In genomic region chr1:28417441-28418277, GRCh38 we compare ENCODE assay signal across 8 cellular contexts. TPM values are rescaled to one million over a fixed set of nuclear protein-coding genes. Genes with fewer than 3 reads are reported as not detected.
DNase-seq lines count a peak whose midpoint lies in the region; ATAC-seq and TF ChIP-seq lines count a peak whose summit lies in the region.

No MANE protein-coding gene starts in this region.

- DNase-seq in EL (peak; percentile 79), KBM-7 (peak; percentile 45), mesothelial cell of epicardium (ENCODE audit: low spot score in 2 of 2, unreplicated experiment in 2 of 2) (no peak), nephron progenitor cell (no peak)

- no peaks in the 10 kb centered on the region for H3K27me3 Mint-ChIP-seq in activated naive CD4-positive, alpha-beta T cell treated with anti-CD3 and anti-CD28 coated beads, Interleukin-2, amount 50 U/mL, for 24 hours
- H3K27me3 Mint-ChIP-seq in mesothelial cell of epicardium (ENCODE audit: low read depth) (no peaks in the 10 kb centered on the region), nephron progenitor cell (ENCODE audit: low read depth, poor library complexity) (no peaks in the 10 kb centered on the region)

- H3K36me3 Mint-ChIP-seq in activated naive CD4-positive, alpha-beta T cell treated with anti-CD3 and anti-CD28 coated beads, Interleukin-2, amount 50 U/mL, for 24 hours = peaks cover 6% of the 10 kb centered on the region
- H3K36me3 Mint-ChIP-seq in mesothelial cell of epicardium (no peaks in the 10 kb centered on the region), nephron progenitor cell (ENCODE audit: low read depth) (peaks cover 8% of the 10 kb centered on the region)

- peak overlapping the region; percentile 30 for H3K4me3 Mint-ChIP-seq in activated naive CD4-positive, alpha-beta T cell treated with anti-CD3 and anti-CD28 coated beads, Interleukin-2, amount 50 U/mL, for 24 hours
- no peak overlapping the region for H3K4me3 Mint-ChIP-seq in mesothelial cell of epicardium
- H3K4me3 Mint-ChIP-seq in nephron progenitor cell = no peak overlapping the region

- ATAC-seq in HG03565 (IDR thresholded peaks at IDR 0.05; ENCODE audit: unreplicated experiment) = no peak
- no peak for ATAC-seq in GM18868 (IDR thresholded peaks at IDR 0.05; ENCODE audit: unreplicated experiment)
- no peak for ATAC-seq in HG03571 (IDR thresholded peaks at IDR 0.05; ENCODE audit: unreplicated experiment)

- H3K27ac Mint-ChIP-seq in activated naive CD4-positive, alpha-beta T cell treated with anti-CD3 and anti-CD28 coated beads, Interleukin-2, amount 50 U/mL, for 24 hours = no peak overlapping the region
- peak overlapping the region; percentile 69 for H3K27ac Mint-ChIP-seq in mesothelial cell of epicardium
- H3K27ac Mint-ChIP-seq in nephron progenitor cell = no peak overlapping the region

- in situ Hi-C loops in KBM-7 (cut with MboI; ENCODE audit: low pct_unique_long_range_greater_than_20kb, low sequenced_read_pairs) = no loop called here

- peaks cover 22% of the 10 kb centered on the region for H3K4me1 Mint-ChIP-seq in activated naive CD4-positive, alpha-beta T cell treated with anti-CD3 and anti-CD28 coated beads, Interleukin-2, amount 50 U/mL, for 24 hours
- H3K4me1 Mint-ChIP-seq in mesothelial cell of epicardium (peaks cover 38% of the 10 kb centered on the region), nephron progenitor cell (peaks cover 12% of the 10 kb centered on the region)

- TF ChIP-seq CTCF in mesothelial cell of epicardium (IDR thresholded peaks at IDR 0.05; ENCODE audit: unreplicated experiment) = no peak
- no peak for TF ChIP-seq CTCF in nephron progenitor cell (IDR thresholded peaks at IDR 0.05)

- H3K9me3 Mint-ChIP-seq in activated naive CD4-positive, alpha-beta T cell treated with anti-CD3 and anti-CD28 coated beads, Interleukin-2, amount 50 U/mL, for 24 hours = no peaks in the 10 kb centered on the region
- H3K9me3 Mint-ChIP-seq in mesothelial cell of epicardium = no peaks in the 10 kb centered on the region
- H3K9me3 Mint-ChIP-seq in nephron progenitor cell = no peaks in the 10 kb centered on the region

RNA-seq across cellular contexts. Expression of gene PHACTR4, which starts 48.1 kb away (rescaled TPM):
- total RNA-seq in mesothelial cell of epicardium = 67.4 to 69.8 TPM (median 67.5 TPM) in 3 replicates

Comparison
In these comparisons a context has a peak if more than half of its experiments do, and no peak if none do; other contexts are left out.
1. DNase-seq: peak in EL (single experiment) and KBM-7 (single experiment); none in mesothelial cell of epicardium (0 of 2) and nephron progenitor cell (single experiment).